In the genomic region with DNA sequence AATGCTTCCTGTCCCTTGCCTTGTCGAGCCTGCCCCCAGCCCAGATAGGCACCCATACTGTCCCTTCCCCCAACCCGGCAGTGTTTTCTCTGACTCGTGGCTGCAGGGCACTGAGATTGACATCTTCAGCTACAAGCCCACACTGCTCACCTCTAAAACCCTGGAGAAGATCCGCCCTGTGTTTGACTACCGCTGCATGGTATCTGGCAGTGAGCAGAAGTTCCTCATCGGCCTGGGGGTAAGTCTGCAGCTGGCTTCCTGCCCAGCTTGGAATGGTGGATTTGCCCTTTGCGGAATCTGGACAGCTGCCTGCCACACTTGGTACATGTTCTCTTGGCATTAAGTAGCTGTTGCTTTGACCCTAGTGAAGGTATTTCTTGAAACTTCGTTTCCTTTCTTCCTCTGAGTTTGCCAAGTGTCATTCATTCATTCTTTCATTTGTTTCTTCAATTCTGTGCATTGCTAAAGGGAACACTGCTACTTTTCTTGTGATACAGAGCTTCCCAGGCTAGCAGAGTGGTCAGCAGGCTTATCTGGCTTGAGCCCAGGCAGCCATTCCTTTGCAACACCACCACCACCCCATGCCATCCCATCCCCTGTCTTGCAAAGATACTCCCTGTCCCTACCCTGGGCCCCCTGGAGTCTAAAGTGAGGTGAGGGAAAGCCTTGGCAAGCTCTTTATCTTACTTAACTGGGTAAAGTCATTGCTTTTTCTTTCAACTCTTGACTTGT, we compare ENCODE assay signal across 2 cellular contexts.
A peak's percentile ranks its signal among the peaks of the same experiment; 100 is the strongest.
TF ChIP-seq lines count a peak whose summit lies in the region.

No MANE protein-coding gene starts in this region.

TF ChIP-seq in HEK293, 187 proteins besides CTCF, POLR2A, EP300 and RAD21 (continued from another document):
- TF ChIP-seq, protein P1, sequence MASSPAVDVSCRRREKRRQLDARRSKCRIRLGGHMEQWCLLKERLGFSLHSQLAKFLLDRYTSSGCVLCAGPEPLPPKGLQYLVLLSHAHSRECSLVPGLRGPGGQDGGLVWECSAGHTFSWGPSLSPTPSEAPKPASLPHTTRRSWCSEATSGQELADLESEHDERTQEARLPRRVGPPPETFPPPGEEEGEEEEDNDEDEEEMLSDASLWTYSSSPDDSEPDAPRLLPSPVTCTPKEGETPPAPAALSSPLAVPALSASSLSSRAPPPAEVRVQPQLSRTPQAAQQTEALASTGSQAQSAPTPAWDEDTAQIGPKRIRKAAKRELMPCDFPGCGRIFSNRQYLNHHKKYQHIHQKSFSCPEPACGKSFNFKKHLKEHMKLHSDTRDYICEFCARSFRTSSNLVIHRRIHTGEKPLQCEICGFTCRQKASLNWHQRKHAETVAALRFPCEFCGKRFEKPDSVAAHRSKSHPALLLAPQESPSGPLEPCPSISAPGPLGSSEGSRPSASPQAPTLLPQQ (tag by site-specific recombination; IDR thresholded peaks at IDR 0.05): no peak

TF ChIP-seq in SK-N-SH, 30 proteins besides CTCF, POLR2A, EP300 and RAD21 (continued from another document):
- TF ChIP-seq FOSL2 (IDR thresholded peaks at IDR 0.05; ENCODE audit: borderline replicate concordance, low read depth): no peak
- TF ChIP-seq JUND (IDR thresholded peaks at IDR 0.05): no peak
- peak; percentile 77; the same call in 1 of the 2 replicates for TF ChIP-seq MXI1 (IDR thresholded peaks at IDR 0.05; ENCODE audit: low read depth, low read length)
- TF ChIP-seq ZBTB33 (IDR thresholded peaks at IDR 0.05; ENCODE audit: borderline replicate concordance, low read depth): no peak
- TF ChIP-seq RFX5 (IDR thresholded peaks at IDR 0.05; ENCODE audit: low read length): no peak; the same call in 1 of the 2 replicates
- no peak for TF ChIP-seq GABPA (IDR thresholded peaks at IDR 0.05; ENCODE audit: low read depth)
- TF ChIP-seq TEAD4 (IDR thresholded peaks at IDR 0.05; ENCODE audit: borderline replicate concordance, insufficient read depth): no peak
- TF ChIP-seq, protein P2, sequence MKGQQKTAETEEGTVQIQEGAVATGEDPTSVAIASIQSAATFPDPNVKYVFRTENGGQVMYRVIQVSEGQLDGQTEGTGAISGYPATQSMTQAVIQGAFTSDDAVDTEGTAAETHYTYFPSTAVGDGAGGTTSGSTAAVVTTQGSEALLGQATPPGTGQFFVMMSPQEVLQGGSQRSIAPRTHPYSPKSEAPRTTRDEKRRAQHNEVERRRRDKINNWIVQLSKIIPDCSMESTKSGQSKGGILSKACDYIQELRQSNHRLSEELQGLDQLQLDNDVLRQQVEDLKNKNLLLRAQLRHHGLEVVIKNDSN (IDR thresholded peaks at IDR 0.05; ENCODE audit: borderline replicate concordance, low read depth): no peak
- TF ChIP-seq NRF1 (IDR thresholded peaks at IDR 0.05; ENCODE audit: low read depth, low read length): no peak
- no peak for TF ChIP-seq ELF1 (IDR thresholded peaks at IDR 0.05)
- no peak; the same call in 1 of the 2 replicates for TF ChIP-seq RXRA (IDR thresholded peaks at IDR 0.05; ENCODE audit: borderline replicate concordance, low read depth)
- TF ChIP-seq EZH2phosphoT487 (IDR thresholded peaks at IDR 0.05; ENCODE audit: borderline replicate concordance, low read depth): no peak
- peak; percentile 94 for TF ChIP-seq GATA2 (CRISPR knock-in tag; IDR thresholded peaks at IDR 0.05)
- peak; percentile 98 for TF ChIP-seq RCOR1 (IDR thresholded peaks at IDR 0.05; ENCODE audit: low read length)
- peak; percentile 89 for TF ChIP-seq NFIC (IDR thresholded peaks at IDR 0.05; ENCODE audit: borderline replicate concordance)
- TF ChIP-seq YY1 (IDR thresholded peaks at IDR 0.05; ENCODE audit: low read depth): no peak
- TF ChIP-seq MEF2A (IDR thresholded peaks at IDR 0.05; ENCODE audit: borderline replicate concordance, low read depth): no peak
- TF ChIP-seq FOXJ3 (CRISPR knock-in tag; IDR thresholded peaks at IDR 0.05): peak; percentile 93
- no peak for TF ChIP-seq POLR2AphosphoS5 (IDR thresholded peaks at IDR 0.05; ENCODE audit: low read depth, low read length)
- TF ChIP-seq MAX (IDR thresholded peaks at IDR 0.05; ENCODE audit: low read depth): peak; percentile 53; the same call in 1 of the 2 replicates
- TF ChIP-seq, protein P3, sequence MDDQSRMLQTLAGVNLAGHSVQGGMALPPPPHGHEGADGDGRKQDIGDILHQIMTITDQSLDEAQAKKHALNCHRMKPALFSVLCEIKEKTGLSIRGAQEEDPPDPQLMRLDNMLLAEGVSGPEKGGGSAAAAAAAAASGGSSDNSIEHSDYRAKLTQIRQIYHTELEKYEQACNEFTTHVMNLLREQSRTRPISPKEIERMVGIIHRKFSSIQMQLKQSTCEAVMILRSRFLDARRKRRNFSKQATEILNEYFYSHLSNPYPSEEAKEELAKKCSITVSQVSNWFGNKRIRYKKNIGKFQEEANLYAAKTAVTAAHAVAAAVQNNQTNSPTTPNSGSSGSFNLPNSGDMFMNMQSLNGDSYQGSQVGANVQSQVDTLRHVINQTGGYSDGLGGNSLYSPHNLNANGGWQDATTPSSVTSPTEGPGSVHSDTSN (IDR thresholded peaks at IDR 0.05): peak; percentile 72
- TF ChIP-seq TCF12 (IDR thresholded peaks at IDR 0.05): peak; percentile 74
- TF ChIP-seq REST (IDR thresholded peaks at IDR 0.05; ENCODE audit: low read depth, low read length): peak; percentile 18; the same call in 1 of the 2 replicates
- TF ChIP-seq USF2 (IDR thresholded peaks at IDR 0.05; ENCODE audit: borderline replicate concordance, low read depth, low read length): no peak
- TF ChIP-seq, protein P4, sequence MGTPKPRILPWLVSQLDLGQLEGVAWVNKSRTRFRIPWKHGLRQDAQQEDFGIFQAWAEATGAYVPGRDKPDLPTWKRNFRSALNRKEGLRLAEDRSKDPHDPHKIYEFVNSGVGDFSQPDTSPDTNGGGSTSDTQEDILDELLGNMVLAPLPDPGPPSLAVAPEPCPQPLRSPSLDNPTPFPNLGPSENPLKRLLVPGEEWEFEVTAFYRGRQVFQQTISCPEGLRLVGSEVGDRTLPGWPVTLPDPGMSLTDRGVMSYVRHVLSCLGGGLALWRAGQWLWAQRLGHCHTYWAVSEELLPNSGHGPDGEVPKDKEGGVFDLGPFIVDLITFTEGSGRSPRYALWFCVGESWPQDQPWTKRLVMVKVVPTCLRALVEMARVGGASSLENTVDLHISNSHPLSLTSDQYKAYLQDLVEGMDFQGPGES (IDR thresholded peaks at IDR 0.05; ENCODE audit: low read depth, low read length): no peak
- no peak for TF ChIP-seq FOXM1 (IDR thresholded peaks at IDR 0.05; ENCODE audit: low read depth)
